ENCODE assay signal across 2 cellular contexts in the genomic region with DNA sequence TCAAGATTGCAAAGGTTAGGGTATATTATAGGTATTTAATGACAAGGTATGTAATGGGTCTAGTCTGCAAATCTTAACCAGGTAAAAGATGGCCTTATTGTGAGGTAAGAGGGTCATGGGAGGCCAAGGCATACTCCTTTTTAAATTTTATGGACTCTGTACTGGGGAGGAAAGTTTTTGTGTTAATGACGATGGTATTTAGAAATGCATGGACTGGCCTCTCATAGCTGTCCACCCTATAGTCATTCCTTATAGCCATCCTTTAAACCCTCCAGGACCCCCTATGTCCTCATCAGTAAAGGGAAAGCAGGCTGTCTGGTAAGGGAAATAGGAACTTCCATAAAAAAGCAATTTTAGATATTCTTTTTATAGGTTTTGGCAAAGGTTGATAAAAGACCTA.
TF ChIP-seq lines count a peak whose summit lies in the region.

No MANE protein-coding gene starts in this region.

TF ChIP-seq in SK-N-SH, 30 proteins besides CTCF, POLR2A, EP300 and RAD21 (continued from another document):
- TF ChIP-seq, protein P1, sequence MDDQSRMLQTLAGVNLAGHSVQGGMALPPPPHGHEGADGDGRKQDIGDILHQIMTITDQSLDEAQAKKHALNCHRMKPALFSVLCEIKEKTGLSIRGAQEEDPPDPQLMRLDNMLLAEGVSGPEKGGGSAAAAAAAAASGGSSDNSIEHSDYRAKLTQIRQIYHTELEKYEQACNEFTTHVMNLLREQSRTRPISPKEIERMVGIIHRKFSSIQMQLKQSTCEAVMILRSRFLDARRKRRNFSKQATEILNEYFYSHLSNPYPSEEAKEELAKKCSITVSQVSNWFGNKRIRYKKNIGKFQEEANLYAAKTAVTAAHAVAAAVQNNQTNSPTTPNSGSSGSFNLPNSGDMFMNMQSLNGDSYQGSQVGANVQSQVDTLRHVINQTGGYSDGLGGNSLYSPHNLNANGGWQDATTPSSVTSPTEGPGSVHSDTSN (IDR thresholded peaks at IDR 0.05) = no peak
- TF ChIP-seq JUND (IDR thresholded peaks at IDR 0.05) (no peak), SIN3A (IDR thresholded peaks at IDR 0.05; ENCODE audit: borderline replicate concordance, low read depth, low read length) (no peak), GABPA (IDR thresholded peaks at IDR 0.05; ENCODE audit: low read depth) (no peak), TCF12 (IDR thresholded peaks at IDR 0.05) (no peak), EZH2phosphoT487 (IDR thresholded peaks at IDR 0.05; ENCODE audit: borderline replicate concordance, low read depth) (no peak), RCOR1 (IDR thresholded peaks at IDR 0.05; ENCODE audit: low read length) (no peak)
- TF ChIP-seq, protein P2, sequence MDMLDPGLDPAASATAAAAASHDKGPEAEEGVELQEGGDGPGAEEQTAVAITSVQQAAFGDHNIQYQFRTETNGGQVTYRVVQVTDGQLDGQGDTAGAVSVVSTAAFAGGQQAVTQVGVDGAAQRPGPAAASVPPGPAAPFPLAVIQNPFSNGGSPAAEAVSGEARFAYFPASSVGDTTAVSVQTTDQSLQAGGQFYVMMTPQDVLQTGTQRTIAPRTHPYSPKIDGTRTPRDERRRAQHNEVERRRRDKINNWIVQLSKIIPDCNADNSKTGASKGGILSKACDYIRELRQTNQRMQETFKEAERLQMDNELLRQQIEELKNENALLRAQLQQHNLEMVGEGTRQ (IDR thresholded peaks at IDR 0.05; ENCODE audit: borderline replicate concordance, low read depth, low read length) = no peak

TF ChIP-seq in SK-N-SH treated with all-trans-retinoic acid at 6 μM for 48 hours, 23 proteins besides CTCF, POLR2A, EP300 and RAD21 (continued from another document):
- TF ChIP-seq, protein P3, sequence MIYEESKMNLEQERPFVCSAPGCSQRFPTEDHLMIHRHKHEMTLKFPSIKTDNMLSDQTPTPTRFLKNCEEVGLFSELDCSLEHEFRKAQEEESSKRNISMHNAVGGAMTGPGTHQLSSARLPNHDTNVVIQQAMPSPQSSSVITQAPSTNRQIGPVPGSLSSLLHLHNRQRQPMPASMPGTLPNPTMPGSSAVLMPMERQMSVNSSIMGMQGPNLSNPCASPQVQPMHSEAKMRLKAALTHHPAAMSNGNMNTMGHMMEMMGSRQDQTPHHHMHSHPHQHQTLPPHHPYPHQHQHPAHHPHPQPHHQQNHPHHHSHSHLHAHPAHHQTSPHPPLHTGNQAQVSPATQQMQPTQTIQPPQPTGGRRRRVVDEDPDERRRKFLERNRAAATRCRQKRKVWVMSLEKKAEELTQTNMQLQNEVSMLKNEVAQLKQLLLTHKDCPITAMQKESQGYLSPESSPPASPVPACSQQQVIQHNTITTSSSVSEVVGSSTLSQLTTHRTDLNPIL (CRISPR knock-in tag; IDR thresholded peaks at IDR 0.05; ENCODE audit: low read depth) = no peak
- no peak for TF ChIP-seq ZNF70 (CRISPR knock-in tag; IDR thresholded peaks at IDR 0.05)
